Comparison of ENCODE assay signal across 15 cellular contexts in genomic region chr14:86311151-86311550, GRCh38.
DNase-seq lines count a peak whose midpoint lies in the region; ATAC-seq and TF ChIP-seq lines count a peak whose summit lies in the region.
"Had no signal": no experiment of that assay in that cellular context is flagged by ENCODE, and none has a peak within 500 bp of the region (broad histone marks: within the 10 kb centered on the region; RNA-seq: fewer than 3 reads in every experiment).

No MANE protein-coding gene starts in this region.

- H3K4me3 ChIP-seq in osteoblast (ENCODE audit: insufficient read depth, low read length) = no peak overlapping the region
- H3K4me3 ChIP-seq: A549, GM12878 had no signal

- H3K27ac ChIP-seq in osteoblast (ENCODE audit: low read depth, low read length) = no peak overlapping the region
- H3K27ac ChIP-seq: 22Rv1, A549, C4-2B had no signal

- no peak for ATAC-seq in HG03108 (IDR thresholded peaks at IDR 0.05; ENCODE audit: unreplicated experiment)
- ATAC-seq: A549, GM12878 had no signal

- DNase-seq in DMS 273 (lab: John Stamatoyannopoulos, UW; ENCODE audit: unreplicated experiment) (peak; percentile 18), DMS 273 treated with DMSO at 0.1 percent for 48 hours (lab: John Stamatoyannopoulos, UW) (no peak), NCI-H524 treated with DMSO at 0.1 percent for 48 hours (lab: John Stamatoyannopoulos, UW) (peak; percentile 43), SK-N-DZ (ENCODE audit: low spot score) (peak; percentile 61), osteoblast (ENCODE audit: insufficient read length, low spot score, missing footprints) (peak; percentile 59), MV-4-11 (lab: John Stamatoyannopoulos, UW) (no peak)
- DNase-seq: AML-193; Calu3; CD4-positive, alpha-beta T cell; H9 had no signal

- peaks cover 6% of the 10 kb centered on the region for H3K9me3 ChIP-seq in osteoblast (ENCODE audit: low read depth, low read length)
- H3K9me3 ChIP-seq: A549 had no signal

- no peaks in the 10 kb centered on the region for H3K4me1 ChIP-seq in osteoblast (ENCODE audit: insufficient read depth, low read length)
- H3K4me1 ChIP-seq: A549 had no signal

- no peak for TF ChIP-seq CTCF in osteoblast (IDR thresholded peaks at IDR 0.05; ENCODE audit: extremely low read depth, low read depth, low read length)

- H2AFZ ChIP-seq in osteoblast (ENCODE audit: low read length) = no peak overlapping the region

- H4K20me1 ChIP-seq in osteoblast (ENCODE audit: insufficient read depth, low read length) = no peaks in the 10 kb centered on the region

- H3K27me3 ChIP-seq in osteoblast (ENCODE audit: insufficient read depth, low read length) = no peaks in the 10 kb centered on the region

- H3K36me3 ChIP-seq in osteoblast (ENCODE audit: insufficient read depth, low read length) = no peaks in the 10 kb centered on the region

- no peak overlapping the region for H3K4me2 ChIP-seq in osteoblast (ENCODE audit: insufficient read depth, low read length)
- H3K4me2 ChIP-seq: A549 had no signal

- H3K79me2 ChIP-seq in osteoblast (ENCODE audit: insufficient read depth, low read length) = no peaks in the 10 kb centered on the region

Comparison
In these comparisons a context has a peak if more than half of its experiments do, and no peak if none do; other contexts are left out.
1. DNase-seq: peak in DMS 273 (single experiment), NCI-H524 treated with DMSO at 0.1 percent for 48 hours (single experiment), SK-N-DZ (single experiment) and osteoblast (single experiment); none in DMS 273 treated with DMSO at 0.1 percent for 48 hours (single experiment) and MV-4-11 (single experiment).